ENCODE assay signal across 8 cellular contexts in the genomic region with DNA sequence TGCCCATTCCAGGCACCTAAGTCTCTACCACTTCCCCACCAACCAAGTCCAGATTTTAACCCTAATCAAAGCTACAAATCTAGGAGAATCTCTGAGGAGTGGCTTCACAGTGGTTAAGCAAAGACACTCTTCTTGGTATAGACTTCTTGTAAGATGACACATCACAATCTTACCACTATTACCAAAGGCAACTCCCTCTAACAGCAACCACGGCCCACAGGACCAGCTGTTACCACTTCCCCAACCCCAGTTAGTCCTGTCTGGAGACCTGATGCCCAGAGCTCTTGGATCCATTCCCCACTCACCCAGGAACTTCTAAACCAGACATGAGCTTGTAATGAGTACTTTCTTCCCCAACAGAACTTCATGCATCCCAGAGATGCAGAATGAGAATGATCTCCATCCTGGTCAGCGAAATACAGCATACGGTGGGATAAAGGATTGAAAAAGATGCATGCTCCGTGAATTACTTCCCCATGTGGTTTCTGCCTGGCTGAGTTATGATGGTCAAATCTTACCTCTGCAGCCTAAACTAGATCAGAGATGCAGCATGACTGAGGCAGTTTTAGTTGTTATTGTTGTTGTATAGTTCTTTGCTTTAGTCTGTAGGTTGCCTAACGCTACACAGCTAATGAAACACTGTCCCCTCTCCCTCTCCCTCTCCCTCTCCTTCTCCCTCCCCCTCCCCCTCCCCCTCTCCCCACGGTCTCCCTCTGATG.
DNase-seq lines count a peak whose midpoint lies in the region; ATAC-seq lines count a peak whose summit lies in the region.

No MANE protein-coding gene starts in this region.

- peaks cover 3% of the 10 kb centered on the region for H3K36me3 Mint-ChIP-seq in activated naive CD8-positive, alpha-beta T cell treated with anti-CD3 and anti-CD28 coated beads, Interleukin-2, amount 50 U/mL, for 24 hours (ENCODE audit: low read depth)

- H3K27me3 ChIP-seq in BLaER1 treated with 17β-estradiol and CSF1 and Interleukin-3, amounts not matched to agents 10 nM and 100 nM: no peaks in the 10 kb centered on the region
- H3K27me3 ChIP-seq in effector memory CD4-positive, alpha-beta T cell (replicated peaks; ENCODE audit: control insufficient read depth, insufficient read depth, low read length, poor library complexity, severe bottlenecking): no peaks in the 10 kb centered on the region

- peak overlapping the region in 9 of 11 experiments; percentile 4 to 76 (median 31); a peak in 16 of 22 replicates for H3K27ac ChIP-seq in BLaER1 treated with 17β-estradiol and CSF1 and Interleukin-3, amounts not matched to agents 10 nM and 100 nM
- no peak overlapping the region for H3K27ac ChIP-seq in effector memory CD4-positive, alpha-beta T cell (ENCODE audit: insufficient read depth, low read length, poor library complexity, severe bottlenecking)

- peak overlapping the region; percentile 5 for H3K27ac Mint-ChIP-seq in activated naive CD8-positive, alpha-beta T cell treated with anti-CD3 and anti-CD28 coated beads, Interleukin-2, amount 50 U/mL, for 24 hours

- H3K36me3 ChIP-seq in BLaER1 treated with 17β-estradiol and CSF1 and Interleukin-3, amounts not matched to agents 10 nM and 100 nM: peaks cover 5 to 18% (median 12%) of the 10 kb centered on the region in 11 experiments; a peak in 20 of 22 replicates
- H3K36me3 ChIP-seq in effector memory CD4-positive, alpha-beta T cell (ENCODE audit: control insufficient read depth, insufficient read depth, low read length): peaks cover 8% of the 10 kb centered on the region

- no peak overlapping the region for H3K4me3 ChIP-seq in BLaER1 treated with 17β-estradiol and CSF1 and Interleukin-3, amounts not matched to agents 10 nM and 100 nM
- no peak overlapping the region for H3K4me3 ChIP-seq in skeletal muscle cell (ENCODE audit: low read depth, low read length)
- H3K4me3 ChIP-seq in effector memory CD4-positive, alpha-beta T cell (ENCODE audit: insufficient read depth, low read depth, low read length, poor library complexity, severe bottlenecking): no peak overlapping the region

- H3K27me3 Mint-ChIP-seq in activated naive CD8-positive, alpha-beta T cell treated with anti-CD3 and anti-CD28 coated beads, Interleukin-2, amount 50 U/mL, for 24 hours: no peaks in the 10 kb centered on the region

- ATAC-seq in GM19043 (IDR thresholded peaks at IDR 0.05; ENCODE audit: low read depth, unreplicated experiment) (peak; percentile 73), HG03521 (IDR thresholded peaks at IDR 0.05; ENCODE audit: unreplicated experiment) (peak; percentile 69), HG03571 (IDR thresholded peaks at IDR 0.05; ENCODE audit: unreplicated experiment) (no peak)
- peak; percentile 58 for ATAC-seq in activated naive CD8-positive, alpha-beta T cell treated with anti-CD3 and anti-CD28 coated beads, Interleukin-2, amount 50 U/mL, for 24 hours

- no peak overlapping the region for H3K4me3 Mint-ChIP-seq in activated naive CD8-positive, alpha-beta T cell treated with anti-CD3 and anti-CD28 coated beads, Interleukin-2, amount 50 U/mL, for 24 hours

- peaks cover 0 to 51% (median 17%) of the 10 kb centered on the region in 11 experiments; a peak in 13 of 22 replicates for H4K20me1 ChIP-seq in BLaER1 treated with 17β-estradiol and CSF1 and Interleukin-3, amounts not matched to agents 10 nM and 100 nM

- DNase-seq in activated naive CD8-positive, alpha-beta T cell treated with anti-CD3 and anti-CD28 coated beads, Interleukin-2, amount 50 U/mL, for 24 hours: peak; percentile 21
- peak; percentile 49 for DNase-seq in skeletal muscle cell (ENCODE audit: low read depth)
- DNase-seq in effector memory CD4-positive, alpha-beta T cell: no peak
- DNase-seq in GM19238 (ENCODE audit: insufficient read length, low spot score): no peak

- peaks cover 22 to 38% (median 29%) of the 10 kb centered on the region in 10 experiments for H3K4me1 ChIP-seq in BLaER1 treated with 17β-estradiol and CSF1 and Interleukin-3, amounts not matched to agents 10 nM and 100 nM
- H3K4me1 ChIP-seq in effector memory CD4-positive, alpha-beta T cell (ENCODE audit: control insufficient read depth, insufficient read depth, low read length, poor library complexity, severe bottlenecking): no peaks in the 10 kb centered on the region

- peak overlapping the region; percentile 40 to 87 (median 68) for H3K4me2 ChIP-seq in BLaER1 treated with 17β-estradiol and CSF1 and Interleukin-3, amounts not matched to agents 10 nM and 100 nM

- peak overlapping the region in 3 of 11 experiments; percentile 32 to 53 (median 50); a peak in 4 of 22 replicates for H3K9ac ChIP-seq in BLaER1 treated with 17β-estradiol and CSF1 and Interleukin-3, amounts not matched to agents 10 nM and 100 nM

- H3K9me3 Mint-ChIP-seq in activated naive CD8-positive, alpha-beta T cell treated with anti-CD3 and anti-CD28 coated beads, Interleukin-2, amount 50 U/mL, for 24 hours: no peaks in the 10 kb centered on the region

- peaks cover 48% of the 10 kb centered on the region for H3K4me1 Mint-ChIP-seq in activated naive CD8-positive, alpha-beta T cell treated with anti-CD3 and anti-CD28 coated beads, Interleukin-2, amount 50 U/mL, for 24 hours

- peaks cover 0 to 6% (median 0%) of the 10 kb centered on the region in 11 experiments; a peak in 1 of 22 replicates for H3K9me3 ChIP-seq in BLaER1 treated with 17β-estradiol and CSF1 and Interleukin-3, amounts not matched to agents 10 nM and 100 nM (replicated peaks in 1 of 11)
- no peaks in the 10 kb centered on the region for H3K9me3 ChIP-seq in effector memory CD4-positive, alpha-beta T cell (ENCODE audit: control insufficient read depth, low read length)

Comparison
In these comparisons a context has a peak if more than half of its experiments do, and no peak if none do; other contexts are left out.
1. DNase-seq: peak in activated naive CD8-positive, alpha-beta T cell treated with anti-CD3 and anti-CD28 coated beads, Interleukin-2, amount 50 U/mL, for 24 hours (single experiment) and skeletal muscle cell (single experiment); none in effector memory CD4-positive, alpha-beta T cell (0 of 3) and GM19238 (single experiment).